8 cellular contexts compared by ENCODE assay signal in the genomic region with DNA sequence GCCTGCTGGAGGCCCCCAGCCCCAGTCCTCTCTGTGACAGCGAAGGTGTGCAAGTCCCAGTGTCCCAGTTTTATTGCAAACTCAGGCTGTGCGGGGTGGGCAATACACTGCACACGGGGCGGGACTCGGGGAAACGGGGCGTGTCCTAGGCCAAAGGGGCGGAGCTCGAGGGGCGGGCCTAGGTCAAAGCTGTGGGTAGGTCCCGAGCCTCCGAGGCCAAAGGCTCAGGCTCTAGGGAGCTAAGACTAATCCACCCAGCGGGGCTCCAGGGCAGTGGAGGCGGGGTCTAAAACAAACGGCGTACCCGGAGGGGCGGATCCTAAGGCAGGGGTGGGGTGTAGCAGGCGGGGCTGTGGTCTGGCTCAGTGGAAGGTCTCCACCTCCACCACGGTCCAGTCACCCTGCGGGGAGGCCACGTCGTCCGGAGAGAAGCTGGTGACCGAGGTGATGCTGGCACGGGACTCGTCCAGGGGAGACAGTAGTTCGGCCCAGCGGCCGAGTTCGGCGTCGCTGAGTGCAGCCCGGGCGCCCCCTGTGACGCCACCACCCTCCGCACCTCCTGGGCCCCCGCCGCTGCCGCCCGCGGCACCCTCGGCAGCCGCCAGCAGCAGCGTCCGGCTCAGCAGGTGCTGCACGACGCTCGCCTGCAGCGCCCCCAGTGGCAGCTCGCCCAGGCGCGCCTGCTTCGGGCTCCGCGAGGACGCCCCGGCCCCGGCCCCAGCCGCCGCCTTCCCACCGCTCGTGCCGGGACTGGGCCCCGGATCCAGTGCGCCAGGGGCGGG. TPM values are rescaled to one million over a fixed set of nuclear protein-coding genes. Genes with fewer than 3 reads are reported as not detected.
DNase-seq lines count a peak whose midpoint lies in the region; ATAC-seq and TF ChIP-seq lines count a peak whose summit lies in the region.

No MANE protein-coding gene starts in this region.

- H3K4me1 ChIP-seq in A673 (ENCODE audit: insufficient read depth, low read length, poor library complexity, severe bottlenecking) (peaks cover 42% of the 10 kb centered on the region), cardiac muscle cell (ENCODE audit: low read depth) (peaks cover 6% of the 10 kb centered on the region), upper lobe of right lung (peaks cover 20% of the 10 kb centered on the region)

- BruUV-seq in A673 (replicated peaks; lab: Mats Ljungman, UMichigan) = no TSS peak

- TF ChIP-seq CTCF in A673 (conservative IDR thresholded peaks at IDR 0.05; ENCODE audit: low read depth, low read length) (peak; percentile 58; the same call in 1 of the 2 replicates), cardiac muscle cell (IDR thresholded peaks at IDR 0.05; ENCODE audit: low read depth, low read length) (peak; percentile 44), progenitor cell of endocrine pancreas (IDR thresholded peaks at IDR 0.05; ENCODE audit: unreplicated experiment) (peak; percentile 90), upper lobe of right lung (IDR thresholded peaks at IDR 0.05) (peak; percentile 73)

- H3K27ac Mint-ChIP-seq in progenitor cell of endocrine pancreas = no peak overlapping the region

- no peaks in the 10 kb centered on the region for H3K36me3 ChIP-seq in A673 (ENCODE audit: insufficient read depth, low read length, poor library complexity, severe bottlenecking)
- no peaks in the 10 kb centered on the region for H3K36me3 ChIP-seq in cardiac muscle cell
- no peaks in the 10 kb centered on the region for H3K36me3 ChIP-seq in upper lobe of right lung

- POLR2A ChIA-PET in A673 (lab: Charles Lee; ENCODE audit: low non-redundant PET) = no interaction called here

- CTCF ChIA-PET in A673 (lab: Charles Lee) = interaction anchor here (0.5 to 1.8 kb wide), 7 partner anchors 15 to 727 kb away, joined by 3 to 11 read pairs (median 6); a partner anchor contains a TSS

- DNase-seq in A673 (ENCODE audit: low spot score) (peak; percentile 91), cardiac muscle cell (ENCODE audit: low read depth in 1 of 2, low spot score in 1 of 2) (peak; percentile 53 to 92), progenitor cell of endocrine pancreas (ENCODE audit: low spot score, unreplicated experiment) (peak; percentile 64), upper lobe of right lung (peak; percentile 90)
- DNase-seq in activated naive CD4-positive, alpha-beta T cell treated with Interleukin-2 at 50 U/mL for 16 hours = peak; percentile 84

- H3K36me3 Mint-ChIP-seq in progenitor cell of endocrine pancreas (ENCODE audit: insufficient read depth) = peaks cover 12% of the 10 kb centered on the region

- H3K9me3 Mint-ChIP-seq in progenitor cell of endocrine pancreas (ENCODE audit: low read depth) = peaks cover 2% of the 10 kb centered on the region

- H3K4me3 ChIP-seq in A673 (ENCODE audit: low read depth, low read length, poor library complexity, severe bottlenecking) (peak overlapping the region; percentile 53), cardiac muscle cell (peak overlapping the region; percentile 40), upper lobe of right lung (peak overlapping the region; percentile 51)

- H3K27me3 ChIP-seq in A673 (replicated peaks; ENCODE audit: insufficient read depth, low read depth, low read length, poor library complexity) (no peaks in the 10 kb centered on the region), cardiac muscle cell (peaks cover 40% of the 10 kb centered on the region), upper lobe of right lung (peaks cover 31% of the 10 kb centered on the region)

- peaks cover 9% of the 10 kb centered on the region for H3K4me1 Mint-ChIP-seq in progenitor cell of endocrine pancreas (ENCODE audit: low read depth)

- H3K9me3 ChIP-seq in A673 (ENCODE audit: low read depth, low read length, poor library complexity, severe bottlenecking) = no peaks in the 10 kb centered on the region
- H3K9me3 ChIP-seq in cardiac muscle cell (ENCODE audit: low read depth) = no peaks in the 10 kb centered on the region
- H3K9me3 ChIP-seq in upper lobe of right lung = no peaks in the 10 kb centered on the region

- H3K27me3 Mint-ChIP-seq in progenitor cell of endocrine pancreas = peaks cover 29% of the 10 kb centered on the region

- no peak overlapping the region for H3K4me3 Mint-ChIP-seq in progenitor cell of endocrine pancreas (ENCODE audit: low read depth)

- intact Hi-C loops in A673 (cut with micrococcal nuclease; ENCODE audit: unreplicated experiment) = no loop called here
- intact Hi-C loops in upper lobe of right lung (cut with DNase I) = no loop called here

- ATAC-seq in GM18873 (IDR thresholded peaks at IDR 0.05; ENCODE audit: low FRiP score, unreplicated experiment) (peak; percentile 43), HG03135 (IDR thresholded peaks at IDR 0.05; ENCODE audit: unreplicated experiment) (peak; percentile 60), upper lobe of right lung (peak; percentile 76)

- H3K27ac ChIP-seq in A673 (ENCODE audit: low read depth, low read length, poor library complexity, severe bottlenecking) (peak overlapping the region; percentile 78), cardiac muscle cell (peak overlapping the region; percentile 78), upper lobe of right lung (peak overlapping the region; percentile 53)

- peak; percentile 70 for TF ChIP-seq POLR2A in Raji (IDR thresholded peaks at IDR 0.05; ENCODE audit: insufficient read depth, low read depth, low read length)

RNA-seq across cellular contexts. Expression of a gene that starts 5.3 kb away (rescaled TPM):
- total RNA-seq in A673 (2021) (3.3 and 4.9 TPM in 2 replicates), cardiac muscle cell (2.0 and 6.1 TPM in 2 replicates), progenitor cell of endocrine pancreas (37.4 and 40.4 TPM in 2 replicates), upper lobe of right lung (2.6 TPM)
- polyA plus RNA-seq in cardiac muscle cell = 6.2 and 10.3 TPM in 2 replicates

RNA-seq across cellular contexts. Expression of a gene that starts 19.4 kb away (rescaled TPM):
- total RNA-seq in A673 (2021) (0.77 and 0.79 TPM in 2 replicates), cardiac muscle cell (2.4 and 3.5 TPM in 2 replicates), progenitor cell of endocrine pancreas (3.6 and 3.9 TPM in 2 replicates), upper lobe of right lung (11.0 TPM)
- polyA plus RNA-seq in cardiac muscle cell = 1.3 TPM in 1 of 2 replicates, not detected in the other

RNA-seq across cellular contexts. Expression of a gene that starts 34.8 kb away (rescaled TPM):
- 46.1 and 46.7 TPM in 2 replicates for total RNA-seq in A673 (2021)
- 23.5 and 24.1 TPM in 2 replicates for total RNA-seq in cardiac muscle cell
- polyA plus RNA-seq in cardiac muscle cell = 12.4 and 18.6 TPM in 2 replicates
- 50.7 and 53.5 TPM in 2 replicates for total RNA-seq in progenitor cell of endocrine pancreas
- 36.4 TPM for total RNA-seq in upper lobe of right lung

RNA-seq across cellular contexts. Expression of a gene that starts 38.8 kb away (rescaled TPM):
- 4.8 and 8.8 TPM in 2 replicates for total RNA-seq in A673 (2021)
- total RNA-seq in cardiac muscle cell = 41.9 and 48.6 TPM in 2 replicates
- 28.7 and 29.1 TPM in 2 replicates for polyA plus RNA-seq in cardiac muscle cell
- total RNA-seq in progenitor cell of endocrine pancreas = 15.2 and 16.2 TPM in 2 replicates
- 15.5 TPM for total RNA-seq in upper lobe of right lung

RNA-seq across cellular contexts. Expression of a gene that starts 45.8 kb away (rescaled TPM):
- total RNA-seq in A673 (2021) (1.4 and 1.6 TPM in 2 replicates), cardiac muscle cell (0.46 and 3.2 TPM in 2 replicates), progenitor cell of endocrine pancreas (0.67 and 1.1 TPM in 2 replicates), upper lobe of right lung (1.2 TPM)
- polyA plus RNA-seq in cardiac muscle cell = 2.6 and 11.8 TPM in 2 replicates

Comparison
In these comparisons a context has a peak if more than half of its experiments do, and no peak if none do; other contexts are left out.
1. Peak in every context shown above with its lines: DNase-seq, ATAC-seq, H3K4me3 ChIP-seq and H3K27ac ChIP-seq.